ENCODE assay signal across 14 cellular contexts in the genomic region with DNA sequence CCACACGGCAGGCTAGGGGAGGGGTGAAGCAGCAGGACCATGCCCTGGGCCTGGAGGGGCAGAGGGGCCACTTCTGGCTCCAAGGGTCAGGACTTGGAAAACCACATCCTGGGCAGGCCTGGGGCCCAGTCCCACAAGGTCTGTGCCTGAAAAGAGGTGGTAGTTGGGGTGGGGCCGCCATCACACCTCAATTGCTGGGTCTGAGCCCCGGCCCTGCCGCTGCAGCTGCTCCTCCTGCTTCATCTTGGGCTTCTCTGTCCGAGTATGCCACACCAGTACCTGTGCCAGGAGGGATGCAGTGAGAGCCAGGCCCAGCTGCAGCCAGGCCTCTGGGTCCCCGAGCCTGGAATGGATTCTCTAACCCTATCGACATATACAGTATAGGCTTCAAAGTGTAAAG.
"Had no signal": no experiment of that assay in that cellular context is flagged by ENCODE, and none has a peak within 500 bp of the region (broad histone marks: within the 10 kb centered on the region; RNA-seq: fewer than 3 reads in every experiment).

No MANE protein-coding gene starts in this region.

- H3K36me3 ChIP-seq: pancreas had no signal

- DNase-seq: activated CD4-positive, alpha-beta T cell treated with anti-CD3 and anti-CD28 coated beads for 48 hours; activated CD8-positive, alpha-beta memory T cell treated with anti-CD3 and anti-CD28 coated beads for 24 hours; activated naive CD4-positive, alpha-beta T cell treated with anti-CD3 and anti-CD28 coated beads for 36 hours; erythroblast; heart right ventricle; left cardiac atrium; pancreas; stimulated activated CD4-positive, alpha-beta T cell treated with anti-CD3 and anti-CD28 coated beads, Interleukin-12 subunit alpha, Interleukin-12 subunit beta, amount 100 ng/mL, for 4 hours; stimulated activated CD4-positive, alpha-beta T cell treated with anti-CD3 and anti-CD28 coated beads, Interleukin-2, amount 100 ng/mL, for 24 hours; SW 1271; thyroid gland had no signal

- H3K9me3 ChIP-seq: gastroesophageal sphincter, heart right ventricle, pancreas, thyroid gland had no signal

- H3K4me3 Mint-ChIP-seq: activated naive CD4-positive, alpha-beta T cell treated with anti-CD3 and anti-CD28 coated beads for 36 hours; WTC11 had no signal

- H3K9me3 Mint-ChIP-seq: activated naive CD4-positive, alpha-beta T cell treated with anti-CD3 and anti-CD28 coated beads for 36 hours; WTC11 had no signal

- H3K27me3 ChIP-seq: gastroesophageal sphincter, heart right ventricle, pancreas, thyroid gland had no signal

- H3K36me3 Mint-ChIP-seq: WTC11 had no signal

- H3K27ac ChIP-seq: gastroesophageal sphincter, pancreas, thyroid gland had no signal

- H3K4me3 ChIP-seq: gastroesophageal sphincter, heart right ventricle, lung, pancreas, thyroid gland had no signal
